In the genomic region with DNA sequence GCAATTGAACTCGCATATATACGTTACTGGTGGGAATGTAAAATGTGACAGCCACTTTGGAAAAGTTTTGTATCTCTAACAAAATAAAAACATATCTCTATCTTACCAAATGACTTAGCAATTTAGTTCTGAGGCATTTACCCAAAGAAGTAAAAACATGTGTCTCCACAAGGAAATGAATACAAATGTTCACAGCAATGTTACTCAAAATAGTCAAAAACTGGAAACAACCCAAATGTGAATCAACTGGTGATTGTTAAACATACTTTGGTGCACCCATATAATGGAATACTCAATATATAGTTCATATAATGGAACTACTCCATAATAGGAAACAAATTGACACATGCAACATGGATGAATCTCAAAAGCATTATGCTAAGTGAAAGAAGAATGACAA, we compare ENCODE assay signal across 29 cellular contexts.
A peak's percentile ranks its signal among the peaks of the same experiment; 100 is the strongest.
DNase-seq lines count a peak whose midpoint lies in the region; ATAC-seq and TF ChIP-seq lines count a peak whose summit lies in the region.
"Had no signal": no experiment of that assay in that cellular context is flagged by ENCODE, and none has a peak within 500 bp of the region (broad histone marks: within the 10 kb centered on the region; RNA-seq: fewer than 3 reads in every experiment).

No MANE protein-coding gene starts in this region.

- peaks cover 89% of the 10 kb centered on the region for H3K36me3 Mint-ChIP-seq in activated T-cell treated with anti-CD3 and anti-CD28 coated beads, Interleukin-2, amount 50 U/mL, for 24 hours (ENCODE audit: low read depth)
- H3K36me3 Mint-ChIP-seq in activated T-cell treated with anti-CD3 and anti-CD28 coated beads, Interleukin-2, amount 50 U/mL, for 4 hours (ENCODE audit: insufficient read depth): peaks cover 48% of the 10 kb centered on the region
- peaks cover 44% of the 10 kb centered on the region for H3K36me3 Mint-ChIP-seq in activated naive CD8-positive, alpha-beta T cell treated with anti-CD3 and anti-CD28 coated beads, Interleukin-2, amount 50 U/mL, for 24 hours (ENCODE audit: low read depth)
- peaks cover 18 to 49% (median 33%) of the 10 kb centered on the region in 3 donors for H3K36me3 Mint-ChIP-seq in immature natural killer cell

- H3K27ac ChIP-seq in testis: no peak overlapping the region
- H3K27ac ChIP-seq: 22Rv1, colonic mucosa, esophagus squamous epithelium, skin epidermis, tibial artery had no signal

- H3K9me3 ChIP-seq in testis: no peaks in the 10 kb centered on the region
- H3K9me3 ChIP-seq: colonic mucosa, esophagus squamous epithelium, tibial artery had no signal

- no peak overlapping the region for H3K4me3 ChIP-seq in testis
- H3K4me3 ChIP-seq: colonic mucosa, esophagus squamous epithelium, skin epidermis, tibial artery had no signal

- H3K9me3 Mint-ChIP-seq in activated T-cell treated with anti-CD3 and anti-CD28 coated beads, Interleukin-2, amount 50 U/mL, for 24 hours: no peaks in the 10 kb centered on the region
- no peaks in the 10 kb centered on the region for H3K9me3 Mint-ChIP-seq in activated T-cell treated with anti-CD3 and anti-CD28 coated beads, Interleukin-2, amount 50 U/mL, for 4 hours
- H3K9me3 Mint-ChIP-seq in activated naive CD8-positive, alpha-beta T cell treated with anti-CD3 and anti-CD28 coated beads, Interleukin-2, amount 50 U/mL, for 24 hours: no peaks in the 10 kb centered on the region
- H3K9me3 Mint-ChIP-seq in immature natural killer cell: no peaks in the 10 kb centered on the region

- H3K27me3 ChIP-seq in testis: no peaks in the 10 kb centered on the region
- H3K27me3 ChIP-seq: colonic mucosa, esophagus squamous epithelium, tibial artery had no signal

- peaks cover 27% of the 10 kb centered on the region for H3K4me1 Mint-ChIP-seq in activated T-cell treated with anti-CD3 and anti-CD28 coated beads, Interleukin-2, amount 50 U/mL, for 24 hours (ENCODE audit: low read depth)
- H3K4me1 Mint-ChIP-seq in activated T-cell treated with anti-CD3 and anti-CD28 coated beads, Interleukin-2, amount 50 U/mL, for 4 hours (ENCODE audit: low read depth): peaks cover 25% of the 10 kb centered on the region
- H3K4me1 Mint-ChIP-seq in activated naive CD8-positive, alpha-beta T cell treated with anti-CD3 and anti-CD28 coated beads, Interleukin-2, amount 50 U/mL, for 24 hours: peaks cover 14% of the 10 kb centered on the region
- peaks cover 18 to 29% of the 10 kb centered on the region in 2 donors for H3K4me1 Mint-ChIP-seq in immature natural killer cell

- H3K36me3 ChIP-seq in testis (ENCODE audit: low read depth, missing control alignments): no peaks in the 10 kb centered on the region
- H3K36me3 ChIP-seq: colonic mucosa had no signal

- intact Hi-C loops in testis (cut with DNase I; ENCODE audit: low total_unique reads): no loop called here

- no peak for TF ChIP-seq POLR2A in testis (IDR thresholded peaks at IDR 0.05)

- WGBS in testis, 2 donors: 82 to 94% methylated on average over 2 of the region's 2 CpGs

- H3K27me3 Mint-ChIP-seq in activated T-cell treated with anti-CD3 and anti-CD28 coated beads, Interleukin-2, amount 50 U/mL, for 24 hours: no peaks in the 10 kb centered on the region
- H3K27me3 Mint-ChIP-seq in activated T-cell treated with anti-CD3 and anti-CD28 coated beads, Interleukin-2, amount 50 U/mL, for 4 hours (ENCODE audit: low read depth): no peaks in the 10 kb centered on the region
- H3K27me3 Mint-ChIP-seq in activated naive CD8-positive, alpha-beta T cell treated with anti-CD3 and anti-CD28 coated beads, Interleukin-2, amount 50 U/mL, for 24 hours: no peaks in the 10 kb centered on the region
- H3K27me3 Mint-ChIP-seq in immature natural killer cell (ENCODE audit: low read depth in 3 of 3): peaks cover 0 to 2% (median 0%) of the 10 kb centered on the region in 3 donors

- H3K4me3 Mint-ChIP-seq in activated T-cell treated with anti-CD3 and anti-CD28 coated beads, Interleukin-2, amount 50 U/mL, for 24 hours: no peak overlapping the region
- H3K4me3 Mint-ChIP-seq in activated T-cell treated with anti-CD3 and anti-CD28 coated beads, Interleukin-2, amount 50 U/mL, for 4 hours: no peak overlapping the region
- H3K4me3 Mint-ChIP-seq in activated naive CD8-positive, alpha-beta T cell treated with anti-CD3 and anti-CD28 coated beads, Interleukin-2, amount 50 U/mL, for 24 hours: no peak overlapping the region
- no peak overlapping the region for H3K4me3 Mint-ChIP-seq in immature natural killer cell
- H3K4me3 Mint-ChIP-seq: activated CD8-positive, alpha-beta T cell treated with anti-CD3 and anti-CD28 coated beads, Interleukin-2, amount 10 ng/mL, durations not matched to agents 7 days and 5 days had no signal

- H3K4me1 ChIP-seq in testis: peaks cover 7% of the 10 kb centered on the region
- H3K4me1 ChIP-seq: colonic mucosa had no signal

- ATAC-seq in activated T-cell treated with anti-CD3 and anti-CD28 coated beads, Interleukin-2, amount 50 U/mL, for 4 hours: no peak
- ATAC-seq in activated naive CD8-positive, alpha-beta T cell treated with anti-CD3 and anti-CD28 coated beads, Interleukin-2, amount 50 U/mL, for 24 hours: no peak
- ATAC-seq: activated CD4-positive, CD25-positive, alpha-beta regulatory T cell treated with anti-CD3 and anti-CD28 coated beads, Interleukin-2, amount 50 U/mL, for 24 hours; activated CD8-positive, alpha-beta T cell treated with anti-CD3 and anti-CD28 coated beads, Interleukin-2, amount 10 ng/mL, durations not matched to agents 7 days and 5 days; left cardiac atrium; Right ventricle myocardium inferior had no signal

- peak overlapping the region; percentile 45 for H3K27ac Mint-ChIP-seq in activated T-cell treated with anti-CD3 and anti-CD28 coated beads, Interleukin-2, amount 50 U/mL, for 24 hours
- H3K27ac Mint-ChIP-seq in activated naive CD8-positive, alpha-beta T cell treated with anti-CD3 and anti-CD28 coated beads, Interleukin-2, amount 50 U/mL, for 24 hours: peak overlapping the region; percentile 24
- H3K27ac Mint-ChIP-seq in immature natural killer cell: peak overlapping the region in 4 of 6 donors; percentile 12 to 63 (median 55)
- H3K27ac Mint-ChIP-seq: activated CD8-positive, alpha-beta T cell treated with anti-CD3 and anti-CD28 coated beads, Interleukin-2, amount 10 ng/mL, durations not matched to agents 7 days and 5 days had no signal

- no peak for DNase-seq in activated T-cell treated with anti-CD3 and anti-CD28 coated beads, Interleukin-2, amount 50 U/mL, for 24 hours
- DNase-seq in activated T-cell treated with anti-CD3 and anti-CD28 coated beads, Interleukin-2, amount 50 U/mL, for 4 hours: no peak
- no peak for DNase-seq in activated naive CD8-positive, alpha-beta T cell treated with anti-CD3 and anti-CD28 coated beads, Interleukin-2, amount 50 U/mL, for 24 hours
- no peak for DNase-seq in immature natural killer cell
- DNase-seq in stromal cell of bone marrow (ENCODE audit: low read depth): peak; percentile 18
- no peak for DNase-seq in testis
- no peak for DNase-seq in stimulated activated naive CD4-positive, alpha-beta T cell (lab: John Stamatoyannopoulos, UW)
- no peak for DNase-seq in OCI-M2 (lab: John Stamatoyannopoulos, UW; ENCODE audit: unreplicated experiment)
- DNase-seq: activated CD8-positive, alpha-beta T cell treated with anti-CD3 and anti-CD28 coated beads, Interleukin-2, amount 10 ng/mL, durations not matched to agents 7 days and 5 days; activated T-cell treated with anti-CD3 and anti-CD28 coated beads for 4 hours; colonic mucosa; DMS53; esophagus squamous epithelium; GF-D8; GOT3; head of caudate nucleus; KBM-7; left cardiac atrium; mammary epithelial cell; MM.1S; NCI-H1436; NCI-H2107; NCI-H446 treated with DMSO at 0.1 percent for 48 hours; OCI-M1; tibial artery had no signal

- TF ChIP-seq CTCF in testis (IDR thresholded peaks at IDR 0.05): no peak
